In the genomic region with DNA sequence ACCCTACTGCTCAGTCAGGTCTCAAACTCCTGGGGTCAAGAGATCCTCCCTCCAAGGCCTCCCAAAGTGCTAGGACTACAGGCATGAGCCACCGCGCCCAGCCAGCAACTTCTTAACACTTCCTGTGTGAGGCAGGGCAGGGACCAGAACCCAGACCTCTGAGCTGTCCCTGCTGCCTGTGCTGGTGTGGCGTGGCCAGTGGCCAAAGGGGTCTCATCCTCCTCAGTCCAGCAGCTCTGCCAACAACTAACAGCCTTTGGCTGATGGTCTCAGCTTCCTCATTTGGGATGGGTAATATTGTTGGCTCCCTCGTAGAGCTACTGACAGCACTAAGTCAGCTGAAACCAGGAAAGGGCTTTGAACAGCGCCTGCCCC, we compare ENCODE assay signal across 14 cellular contexts. TPM values are rescaled to one million over a fixed set of nuclear protein-coding genes. Genes with fewer than 3 reads are reported as not detected.
DNase-seq lines count a peak whose midpoint lies in the region; ATAC-seq and TF ChIP-seq lines count a peak whose summit lies in the region.
"Had no signal": no experiment of that assay in that cellular context is flagged by ENCODE, and none has a peak within 500 bp of the region (broad histone marks: within the 10 kb centered on the region; RNA-seq: fewer than 3 reads in every experiment).

No MANE protein-coding gene starts in this region.

- H3K27ac Mint-ChIP-seq in glutamatergic neuron (ENCODE audit: unreplicated experiment) (peak overlapping the region; percentile 100), neural progenitor cell (peak overlapping the region; percentile 100)

- H2AFZ ChIP-seq in neural progenitor cell (replicated peaks), result no peak overlapping the region

- peak overlapping the region; percentile 86 for H3K9ac ChIP-seq in NT2/D1 (ENCODE audit: insufficient read length, low read depth)
- H3K9ac ChIP-seq in neural progenitor cell, result no peak overlapping the region
- H3K9ac ChIP-seq: parathyroid adenoma had no signal

- H3K9me3 ChIP-seq in NT2/D1 (ENCODE audit: insufficient read depth, low read length), result no peaks in the 10 kb centered on the region
- no peaks in the 10 kb centered on the region for H3K9me3 ChIP-seq in neural progenitor cell (ENCODE audit: low read depth)
- H3K9me3 ChIP-seq: thoracic aorta had no signal

- H3K27me3 Mint-ChIP-seq in glutamatergic neuron (ENCODE audit: unreplicated experiment) (peaks cover 10% of the 10 kb centered on the region), neural progenitor cell (ENCODE audit: insufficient read depth, low read depth) (peaks cover 5% of the 10 kb centered on the region)
- H3K27me3 Mint-ChIP-seq: effector memory CD8-positive, alpha-beta T cell had no signal

- H3K9me3 Mint-ChIP-seq in glutamatergic neuron (ENCODE audit: unreplicated experiment) (peaks cover 14% of the 10 kb centered on the region), neural progenitor cell (no peaks in the 10 kb centered on the region)
- H3K9me3 Mint-ChIP-seq: effector memory CD8-positive, alpha-beta T cell had no signal

- H3F3A ChIP-seq in neural progenitor cell (ENCODE audit: low read depth), result peaks cover 26% of the 10 kb centered on the region

- peak overlapping the region; percentile 96 for H3K27ac ChIP-seq in neural progenitor cell
- H3K27ac ChIP-seq: thoracic aorta had no signal

- peaks cover 32% of the 10 kb centered on the region for H4K20me1 ChIP-seq in neural progenitor cell (ENCODE audit: low read depth)

- H3K4me3 Mint-ChIP-seq in glutamatergic neuron (ENCODE audit: unreplicated experiment) (no peak overlapping the region), neural progenitor cell (peak overlapping the region; percentile 92)

- H3K36me3 ChIP-seq in NT2/D1 (ENCODE audit: insufficient read depth, insufficient read length, low read length) (peaks cover 6% of the 10 kb centered on the region), neural progenitor cell (no peaks in the 10 kb centered on the region)
- H3K36me3 ChIP-seq: thoracic aorta had no signal

- H3K4me3 ChIP-seq in NT2/D1 (ENCODE audit: insufficient read length, low read depth) (peak overlapping the region; percentile 33), neural progenitor cell (peak overlapping the region; percentile 57)

- peaks cover 5% of the 10 kb centered on the region for H3K4me1 ChIP-seq in NT2/D1 (ENCODE audit: insufficient read depth, insufficient read length)
- peaks cover 39% of the 10 kb centered on the region for H3K4me1 ChIP-seq in neural progenitor cell

- in situ Hi-C loops in GM13976 (cut with MboI; ENCODE audit: low sequenced_read_pairs, unreplicated experiment), result no loop called here

- H3K27me3 ChIP-seq in NT2/D1 (ENCODE audit: insufficient read depth, insufficient read length) (no peaks in the 10 kb centered on the region), neural progenitor cell (no peaks in the 10 kb centered on the region)

- peak; percentile 25 for DNase-seq in EL
- no peak for DNase-seq in NT2/D1 (ENCODE audit: low read depth, low spot score)
- DNase-seq in glutamatergic neuron, result no peak
- DNase-seq in neural progenitor cell (ENCODE audit: low spot score), result no peak
- DNase-seq in GM13976 (ENCODE audit: low spot score), result no peak
- DNase-seq in activated CD4-positive, alpha-beta T cell treated with anti-CD3 and anti-CD28 coated beads, Interleukin-2, amount 50 U/mL, for 48 hours, result no peak
- DNase-seq: effector memory CD8-positive, alpha-beta T cell; head of caudate nucleus; SHP77 had no signal

- TF ChIP-seq CTCF in glutamatergic neuron (IDR thresholded peaks at IDR 0.05; ENCODE audit: partially characterized antibody, unreplicated experiment), result no peak
- TF ChIP-seq CTCF in neural progenitor cell (IDR thresholded peaks at IDR 0.05), result no peak
- TF ChIP-seq CTCF in GM13976 (IDR thresholded peaks at IDR 0.05; ENCODE audit: borderline replicate concordance, control extremely low read depth, extremely low read depth, insufficient read depth, missing control alignments), result no peak

- H3K79me2 ChIP-seq in neural progenitor cell (ENCODE audit: low read depth), result peaks cover 33% of the 10 kb centered on the region
- H3K79me2 ChIP-seq: parathyroid adenoma had no signal

- no peaks in the 10 kb centered on the region for H3K36me3 Mint-ChIP-seq in glutamatergic neuron (ENCODE audit: unreplicated experiment)
- no peaks in the 10 kb centered on the region for H3K36me3 Mint-ChIP-seq in neural progenitor cell

- H3K4me2 ChIP-seq in neural progenitor cell, result peak overlapping the region; percentile 96

- ATAC-seq in esophagus mucosa (no peak), GM19467 (IDR thresholded peaks at IDR 0.05; ENCODE audit: unreplicated experiment) (no peak)
- ATAC-seq: effector memory CD8-positive, alpha-beta T cell; HCT116 had no signal

- H3K4me1 Mint-ChIP-seq in glutamatergic neuron (ENCODE audit: low read depth, unreplicated experiment) (peaks cover 19% of the 10 kb centered on the region), neural progenitor cell (peaks cover 49% of the 10 kb centered on the region)

RNA-seq across cellular contexts. Expression of a gene that starts 1.4 kb away (rescaled TPM):
- total RNA-seq in glutamatergic neuron (ENCODE audit: unreplicated experiment) (84.6 TPM), neural progenitor cell (ENCODE audit: low replicate concordance) (70.5 and 190 TPM in 2 replicates), esophagus mucosa (17.6 TPM)

RNA-seq across cellular contexts. Expression of a gene that starts 34.5 kb away (rescaled TPM):
- total RNA-seq in glutamatergic neuron (ENCODE audit: unreplicated experiment) (203 TPM), neural progenitor cell (ENCODE audit: low replicate concordance) (117 and 193 TPM in 2 replicates), esophagus mucosa (210 TPM)

RNA-seq across cellular contexts. Expression of a gene that starts 36.4 kb away (rescaled TPM):
- 7.4 TPM for total RNA-seq in glutamatergic neuron (ENCODE audit: unreplicated experiment)
- 8.1 and 23.2 TPM in 2 replicates for total RNA-seq in neural progenitor cell (ENCODE audit: low replicate concordance)
- 6.3 TPM for total RNA-seq in esophagus mucosa

RNA-seq across cellular contexts. Expression of a gene that starts 40.4 kb away (rescaled TPM):
- total RNA-seq in glutamatergic neuron (ENCODE audit: unreplicated experiment), result 62.7 TPM
- total RNA-seq in neural progenitor cell (ENCODE audit: low replicate concordance), result 78.8 and 98.2 TPM in 2 replicates
- 45.3 TPM for total RNA-seq in esophagus mucosa
